8 cellular contexts compared by ENCODE assay signal in genomic region chr4:49103436-49104136, GRCh38.
DNase-seq lines count a peak whose midpoint lies in the region; ATAC-seq and TF ChIP-seq lines count a peak whose summit lies in the region.
"Not testable (repeated sequence)": the region's sequence is repeated elsewhere in the genome, so short reads cannot be mapped to it uniquely, and the experiment has no call there.

No MANE protein-coding gene starts in this region.

- not testable (repeated sequence) for H3K4me3 Mint-ChIP-seq in activated T-helper 17 cell treated with anti-CD3 and anti-CD28 coated beads, Interleukin-2, amount 50 U/mL, for 72 hours; stimulated activated memory B cell treated with anti-CD40 and anti-IgM and Interleukin-4, amounts not matched to agents 10 μg/mL and 1 μg/mL and 100 μg/mL, for 72 hours

- H3K36me3 Mint-ChIP-seq in activated T-helper 17 cell treated with anti-CD3 and anti-CD28 coated beads, Interleukin-2, amount 50 U/mL, for 72 hours (ENCODE audit: low read depth), result not testable (repeated sequence)
- H3K36me3 Mint-ChIP-seq in stimulated activated memory B cell treated with anti-CD40 and anti-IgM and Interleukin-4, amounts not matched to agents 10 μg/mL and 1 μg/mL and 100 μg/mL, for 72 hours, result peaks cover 59% of the 10 kb centered on the region

- H3K9ac ChIP-seq in mesendoderm (ENCODE audit: low read length), result not testable (repeated sequence)

- not testable (repeated sequence) for H3K36me3 ChIP-seq in mesendoderm (ENCODE audit: control insufficient read depth, insufficient read depth, low read length)

- not testable (repeated sequence) for H4K5ac ChIP-seq in mesendoderm (ENCODE audit: low read length)

- not testable (repeated sequence) for H3K56ac ChIP-seq in mesendoderm (ENCODE audit: low read length)

- not testable (repeated sequence) for H3K4ac ChIP-seq in mesendoderm (ENCODE audit: low read depth, low read length)

- H3K23ac ChIP-seq in mesendoderm (ENCODE audit: low read length), result not testable (repeated sequence)

- H3K4me3 ChIP-seq in mesendoderm (ENCODE audit: low read length), result not testable (repeated sequence)

- not testable (repeated sequence) for H3K79me1 ChIP-seq in mesendoderm (ENCODE audit: low read length)

- H3K79me2 ChIP-seq in mesendoderm (ENCODE audit: control insufficient read depth, insufficient read depth, low read length), result not testable (repeated sequence)

- H4K8ac ChIP-seq in mesendoderm (ENCODE audit: low read depth, low read length), result not testable (repeated sequence)

- 100% methylated on average over 3 of the region's 14 CpGs for WGBS in mesendoderm (ENCODE audit: extremely low coverage, insufficient coverage, low lambda C conversion rate)

- H2BK5ac ChIP-seq in mesendoderm (ENCODE audit: low read length), result not testable (repeated sequence)

- H3K4me1 Mint-ChIP-seq in activated T-helper 17 cell treated with anti-CD3 and anti-CD28 coated beads, Interleukin-2, amount 50 U/mL, for 72 hours, result peaks cover 26% of the 10 kb centered on the region
- H3K4me1 Mint-ChIP-seq in stimulated activated memory B cell treated with anti-CD40 and anti-IgM and Interleukin-4, amounts not matched to agents 10 μg/mL and 1 μg/mL and 100 μg/mL, for 72 hours, result not testable (repeated sequence)

- not testable (repeated sequence) for H3K4me2 ChIP-seq in mesendoderm (ENCODE audit: low read length)

- H3K27me3 ChIP-seq in mesendoderm (ENCODE audit: insufficient read depth, low read length, poor library complexity), result not testable (repeated sequence)

- ATAC-seq in GM18505 (IDR thresholded peaks at IDR 0.05; ENCODE audit: unreplicated experiment) (peak; percentile 24), GM21390 (IDR thresholded peaks at IDR 0.05; ENCODE audit: unreplicated experiment) (peak; percentile 28), HG02870 (IDR thresholded peaks at IDR 0.05; ENCODE audit: unreplicated experiment) (peak; percentile 18), HG03432 (IDR thresholded peaks at IDR 0.05; ENCODE audit: unreplicated experiment) (peak; percentile 23), Right ventricle myocardium inferior (peak; percentile 36)
- peak; percentile 35 for ATAC-seq in activated T-helper 17 cell treated with anti-CD3 and anti-CD28 coated beads, Interleukin-2, amount 50 U/mL, for 72 hours (replicated peaks)
- ATAC-seq in stimulated activated memory B cell treated with anti-CD40 and anti-IgM and Interleukin-4, amounts not matched to agents 10 μg/mL and 1 μg/mL and 100 μg/mL, for 72 hours, result peak; percentile 46

- H3K27me3 Mint-ChIP-seq in activated T-helper 17 cell treated with anti-CD3 and anti-CD28 coated beads, Interleukin-2, amount 50 U/mL, for 72 hours; stimulated activated memory B cell treated with anti-CD40 and anti-IgM and Interleukin-4, amounts not matched to agents 10 μg/mL and 1 μg/mL and 100 μg/mL, for 72 hours: not testable (repeated sequence)

- H2BK15ac ChIP-seq in mesendoderm (replicated peaks; ENCODE audit: low read depth), result not testable (repeated sequence)

- not testable (repeated sequence) for H3K27ac ChIP-seq in mesendoderm (ENCODE audit: low read depth, low read length)

- H2BK120ac ChIP-seq in mesendoderm (ENCODE audit: low read depth, low read length), result not testable (repeated sequence)

- not testable (repeated sequence) for DNase-seq in Right ventricle myocardium inferior (ENCODE audit: missing footprints)
- DNase-seq in mesendoderm, result peak; percentile 10

- not testable (repeated sequence) for H3K27ac Mint-ChIP-seq in activated T-helper 17 cell treated with anti-CD3 and anti-CD28 coated beads, Interleukin-2, amount 50 U/mL, for 72 hours; stimulated activated memory B cell treated with anti-CD40 and anti-IgM and Interleukin-4, amounts not matched to agents 10 μg/mL and 1 μg/mL and 100 μg/mL, for 72 hours

- peaks cover 53% of the 10 kb centered on the region for H3K9me3 Mint-ChIP-seq in activated T-helper 17 cell treated with anti-CD3 and anti-CD28 coated beads, Interleukin-2, amount 50 U/mL, for 72 hours
- H3K9me3 Mint-ChIP-seq in stimulated activated memory B cell treated with anti-CD40 and anti-IgM and Interleukin-4, amounts not matched to agents 10 μg/mL and 1 μg/mL and 100 μg/mL, for 72 hours, result peaks cover 83% of the 10 kb centered on the region

- not testable (repeated sequence) for H2AK5ac ChIP-seq in mesendoderm (ENCODE audit: low read length)

- intact Hi-C loops in Right ventricle myocardium inferior (cut with DNase I), result not testable (repeated sequence)

- H3K18ac ChIP-seq in mesendoderm (ENCODE audit: low read length), result not testable (repeated sequence)

- TF ChIP-seq POLR2A in GM18505 (IDR thresholded peaks at IDR 0.05; ENCODE audit: borderline replicate concordance, extremely low read depth, insufficient read depth, insufficient read length), result not testable (repeated sequence)

- H3K4me1 ChIP-seq in mesendoderm (ENCODE audit: control insufficient read depth, low read depth, low read length), result not testable (repeated sequence)
